ENCODE assay signal across 1 cellular context in the genomic region with DNA sequence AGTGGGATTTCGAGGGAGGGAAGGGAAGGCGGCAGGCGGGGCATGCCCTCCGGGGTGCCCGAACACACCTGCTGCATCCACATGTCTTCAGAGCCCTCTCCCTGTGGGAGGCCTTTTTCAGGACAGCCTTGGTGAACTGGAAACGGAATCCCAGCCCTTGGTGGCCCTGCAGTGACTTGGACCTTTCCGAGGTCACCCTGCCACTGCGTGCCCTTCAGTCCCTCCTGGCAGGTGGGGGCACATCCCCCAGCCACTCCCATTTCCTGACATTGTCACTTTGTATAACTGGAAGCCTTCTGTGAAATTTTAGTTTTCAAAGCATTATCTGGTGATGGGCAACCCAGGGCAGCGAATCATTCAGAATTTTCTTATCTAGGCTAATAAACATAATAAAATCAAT.
TF ChIP-seq lines count a peak whose summit lies in the region.

No MANE protein-coding gene starts in this region.

TF ChIP-seq in SK-N-SH treated with all-trans-retinoic acid at 6 μM for 48 hours, 23 proteins besides CTCF, POLR2A, EP300 and RAD21 (continued from another document):
- TF ChIP-seq, protein P1, sequence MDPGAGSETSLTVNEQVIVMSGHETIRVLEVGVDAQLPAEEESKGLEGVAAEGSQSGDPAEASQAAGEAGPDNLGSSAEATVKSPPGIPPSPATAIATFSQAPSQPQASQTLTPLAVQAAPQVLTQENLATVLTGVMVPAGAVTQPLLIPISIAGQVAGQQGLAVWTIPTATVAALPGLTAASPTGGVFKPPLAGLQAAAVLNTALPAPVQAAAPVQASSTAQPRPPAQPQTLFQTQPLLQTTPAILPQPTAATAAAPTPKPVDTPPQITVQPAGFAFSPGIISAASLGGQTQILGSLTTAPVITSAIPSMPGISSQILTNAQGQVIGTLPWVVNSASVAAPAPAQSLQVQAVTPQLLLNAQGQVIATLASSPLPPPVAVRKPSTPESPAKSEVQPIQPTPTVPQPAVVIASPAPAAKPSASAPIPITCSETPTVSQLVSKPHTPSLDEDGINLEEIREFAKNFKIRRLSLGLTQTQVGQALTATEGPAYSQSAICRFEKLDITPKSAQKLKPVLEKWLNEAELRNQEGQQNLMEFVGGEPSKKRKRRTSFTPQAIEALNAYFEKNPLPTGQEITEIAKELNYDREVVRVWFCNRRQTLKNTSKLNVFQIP (CRISPR knock-in tag; IDR thresholded peaks at IDR 0.05; ENCODE audit: borderline replicate concordance, low read depth): no peak
